18 cellular contexts compared by ENCODE assay signal in genomic region chr13:96632536-96633320, GRCh38.
"Had no signal": no experiment of that assay in that cellular context is flagged by ENCODE, and none has a peak within 500 bp of the region (broad histone marks: within the 10 kb centered on the region; RNA-seq: fewer than 3 reads in every experiment).

No MANE protein-coding gene starts in this region.

- H3K36me3 ChIP-seq: right atrium auricular region had no signal

- DNase-seq: activated CD4-positive, alpha-beta T cell treated with anti-CD3 and anti-CD28 coated beads for 48 hours; activated CD4-positive, CD25-positive, alpha-beta regulatory T cell; activated CD8-positive, alpha-beta T cell treated with anti-CD3 and anti-CD28 coated beads for 36 hours; activated naive CD4-positive, alpha-beta T cell; activated naive CD8-positive, alpha-beta T cell treated with anti-CD3 and anti-CD28 coated beads for 36 hours; activated T-cell treated with anti-CD3 and anti-CD28 coated beads, Interleukin-2, amount 50 U/mL, for 1 hour; cerebellar nuclear complex; effector CD4-positive, alpha-beta T cell; immature natural killer cell; left cardiac atrium; stimulated activated CD4-positive, alpha-beta T cell treated with anti-CD3 and anti-CD28 coated beads, Interleukin-15, amount 100 ng/mL, for 24 hours; stimulated activated CD4-positive, alpha-beta T cell treated with anti-CD3 and anti-CD28 coated beads, Interleukin-2, amount 100 ng/mL, for 48 hours; stimulated activated naive CD8-positive, alpha-beta T cell treated with anti-CD3 and anti-CD28 coated beads, Interleukin-15, amount 100 ng/mL, for 72 hours; T1000 had no signal

- H3K4me3 ChIP-seq: right atrium auricular region had no signal

- H3K27me3 ChIP-seq: right atrium auricular region had no signal

- H3K4me1 ChIP-seq: right atrium auricular region had no signal

- ATAC-seq: activated CD8-positive, alpha-beta T cell treated with anti-CD3 and anti-CD28 coated beads for 36 hours; activated T-helper 17 cell treated with anti-CD3 and anti-CD28 coated beads, Interleukin-2, amount 50 U/mL, for 72 hours; esophagus mucosa; left cardiac atrium; natural killer cell treated with Interleukin-12 subunit alpha and Interleukin-12 subunit beta and Interleukin-15 and Interleukin-18, amount 100 ng/mL, for 72 hours; stimulated activated naive CD8-positive, alpha-beta T cell treated with anti-CD3 and anti-CD28 coated beads, Interleukin-15, amount 100 ng/mL, for 72 hours had no signal

- H3K27ac ChIP-seq: right atrium auricular region had no signal

- H3K9me3 ChIP-seq: right atrium auricular region had no signal
